22 cellular contexts compared by ENCODE assay signal in genomic region chr5:4366628-4367027, GRCh38.
A peak's percentile ranks its signal among the peaks of the same experiment; 100 is the strongest.
DNase-seq lines count a peak whose midpoint lies in the region; ATAC-seq and TF ChIP-seq lines count a peak whose summit lies in the region.
"Had no signal": no experiment of that assay in that cellular context is flagged by ENCODE, and none has a peak within 500 bp of the region (broad histone marks: within the 10 kb centered on the region; RNA-seq: fewer than 3 reads in every experiment).

No MANE protein-coding gene starts in this region.

- H4K20me1 ChIP-seq in mammary epithelial cell (ENCODE audit: insufficient read depth, low read length), result no peaks in the 10 kb centered on the region
- H4K20me1 ChIP-seq: BLaER1 treated with 17β-estradiol and CSF1 and Interleukin-3, amounts not matched to agents 10 nM and 100 nM had no signal

- TF ChIP-seq CTCF in mammary epithelial cell (conservative IDR thresholded peaks at IDR 0.05 in 1 of 2, IDR thresholded peaks at IDR 0.05 in 1 of 2; ENCODE audit: extremely low read depth in 1 of 2, insufficient read depth in 1 of 2, low read depth in 1 of 2, low read length in 2 of 2) (no peak), breast epithelium (IDR thresholded peaks at IDR 0.05) (no peak), RWPE2 (IDR thresholded peaks at IDR 0.05; ENCODE audit: poor library complexity, severe bottlenecking) (no peak), mesothelial cell of epicardium (IDR thresholded peaks at IDR 0.05; ENCODE audit: unreplicated experiment) (no peak), type B pancreatic cell (conservative IDR thresholded peaks at IDR 0.05) (no peak)

- WGBS in mammary epithelial cell (ENCODE audit: low coverage, missing lambda C conversion rate), result 82% methylated on average over 5 of the region's 5 CpGs

- H3K36me3 Mint-ChIP-seq in mesothelial cell of epicardium, result no peaks in the 10 kb centered on the region
- no peaks in the 10 kb centered on the region for H3K36me3 Mint-ChIP-seq in type B pancreatic cell
- H3K36me3 Mint-ChIP-seq: CD8-positive, alpha-beta T cell had no signal

- CTCF ChIA-PET in mammary epithelial cell (lab: Charles Lee; ENCODE audit: low non-redundant PET), result no interaction called here

- H3K9me3 ChIP-seq in mammary epithelial cell (replicated peaks; ENCODE audit: insufficient read depth, low read length) (no peaks in the 10 kb centered on the region), breast epithelium (no peaks in the 10 kb centered on the region), RWPE2 (ENCODE audit: severe bottlenecking) (peaks cover 6% of the 10 kb centered on the region)
- H3K9me3 ChIP-seq: A549, Caco-2 had no signal

- BruUV-seq in mammary epithelial cell (replicated peaks; lab: Mats Ljungman, UMichigan), result no TSS peak

- dilution Hi-C loops in mammary epithelial cell (cut with HindIII; ENCODE audit: low sequenced_read_pairs), result loop anchor here (25.0 kb wide), 1 partner anchor 754 kb away; no protein-coding TSS in a partner anchor

- H3K4me2 ChIP-seq in mammary epithelial cell (ENCODE audit: insufficient read depth, low read depth, low read length), result no peak overlapping the region
- H3K4me2 ChIP-seq: A549; BLaER1 treated with 17β-estradiol and CSF1 and Interleukin-3, amounts not matched to agents 10 nM and 100 nM had no signal

- 0 out of 3 replicates have a peak, but pooled peaks have one; percentile 36 for ATAC-seq in RWPE2 (ENCODE audit: low read depth)
- ATAC-seq in HG03354 (IDR thresholded peaks at IDR 0.05; ENCODE audit: poor library complexity, severe bottlenecking, unreplicated experiment), result no peak
- ATAC-seq in left lobe of liver, result no peak
- ATAC-seq: A549; CD8-positive, alpha-beta T cell; GM12878 had no signal

- H3K27me3 Mint-ChIP-seq in mesothelial cell of epicardium (ENCODE audit: low read depth) (no peaks in the 10 kb centered on the region), type B pancreatic cell (peaks cover 7% of the 10 kb centered on the region)
- H3K27me3 Mint-ChIP-seq: B cell; CD4-positive, alpha-beta T cell had no signal

- TF ChIP-seq POLR2A in breast epithelium (IDR thresholded peaks at IDR 0.05), result no peak

- H3K4me3 Mint-ChIP-seq in mesothelial cell of epicardium (no peak overlapping the region), type B pancreatic cell (no peak overlapping the region)
- H3K4me3 Mint-ChIP-seq: B cell; CD4-positive, alpha-beta T cell; CD8-positive, alpha-beta T cell had no signal

- H3K9ac ChIP-seq in mammary epithelial cell (ENCODE audit: insufficient read depth, low read length), result no peak overlapping the region
- H3K9ac ChIP-seq: BLaER1 treated with 17β-estradiol and CSF1 and Interleukin-3, amounts not matched to agents 10 nM and 100 nM had no signal

- no peaks in the 10 kb centered on the region for H3K79me2 ChIP-seq in mammary epithelial cell (ENCODE audit: insufficient read depth, low read length)

- H3K27me3 ChIP-seq in mammary epithelial cell (ENCODE audit: insufficient read depth, low read length), result no peaks in the 10 kb centered on the region
- no peaks in the 10 kb centered on the region for H3K27me3 ChIP-seq in breast epithelium
- H3K27me3 ChIP-seq in RWPE2 (ENCODE audit: insufficient read depth, poor library complexity, severe bottlenecking), result no peaks in the 10 kb centered on the region
- H3K27me3 ChIP-seq: BLaER1 treated with 17β-estradiol and CSF1 and Interleukin-3, amounts not matched to agents 10 nM and 100 nM had no signal

- no peak overlapping the region for H3K27ac ChIP-seq in mammary epithelial cell (ENCODE audit: insufficient read depth, low read depth, low read length)
- peak overlapping the region in 1 of 2 donors; percentile 43 for H3K27ac ChIP-seq in breast epithelium
- H3K27ac ChIP-seq in RWPE2 (ENCODE audit: poor library complexity, severe bottlenecking), result no peak overlapping the region
- H3K27ac ChIP-seq: 22Rv1; A549; BLaER1 treated with 17β-estradiol and CSF1 and Interleukin-3, amounts not matched to agents 10 nM and 100 nM; C4-2B had no signal

- in situ Hi-C loops in mammary epithelial cell (cut with MboI; ENCODE audit: low sequenced_read_pairs in 2 of 2), result no loop called here

- H2AFZ ChIP-seq in mammary epithelial cell (ENCODE audit: low read depth, low read length), result peak overlapping the region; percentile 25

- peaks cover 73% of the 10 kb centered on the region for H3K4me1 Mint-ChIP-seq in mesothelial cell of epicardium
- peaks cover 22% of the 10 kb centered on the region for H3K4me1 Mint-ChIP-seq in type B pancreatic cell (ENCODE audit: unreplicated experiment)
- H3K4me1 Mint-ChIP-seq: B cell had no signal

- H3K4me1 ChIP-seq in mammary epithelial cell (ENCODE audit: insufficient read depth, low read length), result peaks cover 42% of the 10 kb centered on the region
- H3K4me1 ChIP-seq in breast epithelium, result no peaks in the 10 kb centered on the region
- no peaks in the 10 kb centered on the region for H3K4me1 ChIP-seq in RWPE2 (ENCODE audit: insufficient read depth, poor library complexity, severe bottlenecking)
- H3K4me1 ChIP-seq: A549, Caco-2 had no signal

- H3K4me3 ChIP-seq in mammary epithelial cell (replicated peaks in 1 of 3; ENCODE audit: insufficient read depth in 1 of 3, low read depth in 2 of 3, low read length in 3 of 3) (no peak overlapping the region), breast epithelium (no peak overlapping the region), RWPE2 (ENCODE audit: severe bottlenecking) (no peak overlapping the region)
- H3K4me3 ChIP-seq: A549; BLaER1 treated with 17β-estradiol and CSF1 and Interleukin-3, amounts not matched to agents 10 nM and 100 nM; GM12878 had no signal

- DNase-seq in mammary epithelial cell (peak; percentile 69), breast epithelium (ENCODE audit: low spot score in 2 of 2) (no peak), RWPE2 (ENCODE audit: low spot score) (no peak), mesothelial cell of epicardium (ENCODE audit: low spot score in 2 of 2, unreplicated experiment in 2 of 2) (no peak), type B pancreatic cell (ENCODE audit: extremely low spot score, unreplicated experiment) (no peak), left lobe of liver (ENCODE audit: low spot score) (no peak), islet precursor cell (no peak)
- DNase-seq: AML-193; Caco-2; Calu3; CD4-positive, alpha-beta T cell; CD8-positive, alpha-beta T cell; DMS79 treated with DMSO at 0.1 percent for 48 hours; EL; GDM1 had no signal

- no peaks in the 10 kb centered on the region for H3K36me3 ChIP-seq in mammary epithelial cell (ENCODE audit: insufficient read depth, low read length)
- H3K36me3 ChIP-seq in breast epithelium, result no peaks in the 10 kb centered on the region
- no peaks in the 10 kb centered on the region for H3K36me3 ChIP-seq in RWPE2 (ENCODE audit: low read depth)
- H3K36me3 ChIP-seq: BLaER1 treated with 17β-estradiol and CSF1 and Interleukin-3, amounts not matched to agents 10 nM and 100 nM had no signal

- H3K9me3 Mint-ChIP-seq in mesothelial cell of epicardium, result no peaks in the 10 kb centered on the region
- H3K9me3 Mint-ChIP-seq in type B pancreatic cell, result no peaks in the 10 kb centered on the region

- H3K27ac Mint-ChIP-seq in mesothelial cell of epicardium (peak overlapping the region; percentile 51), type B pancreatic cell (peak overlapping the region; percentile 19)
- H3K27ac Mint-ChIP-seq: B cell; CD4-positive, alpha-beta T cell; CD8-positive, alpha-beta T cell had no signal

- intact Hi-C loops in mammary epithelial cell (cut with micrococcal nuclease) (no loop called here), breast epithelium (cut with DNase I; ENCODE audit: low total_unique reads) (no loop called here)
